Comparison of ENCODE assay signal across 8 cellular contexts in the genomic region with DNA sequence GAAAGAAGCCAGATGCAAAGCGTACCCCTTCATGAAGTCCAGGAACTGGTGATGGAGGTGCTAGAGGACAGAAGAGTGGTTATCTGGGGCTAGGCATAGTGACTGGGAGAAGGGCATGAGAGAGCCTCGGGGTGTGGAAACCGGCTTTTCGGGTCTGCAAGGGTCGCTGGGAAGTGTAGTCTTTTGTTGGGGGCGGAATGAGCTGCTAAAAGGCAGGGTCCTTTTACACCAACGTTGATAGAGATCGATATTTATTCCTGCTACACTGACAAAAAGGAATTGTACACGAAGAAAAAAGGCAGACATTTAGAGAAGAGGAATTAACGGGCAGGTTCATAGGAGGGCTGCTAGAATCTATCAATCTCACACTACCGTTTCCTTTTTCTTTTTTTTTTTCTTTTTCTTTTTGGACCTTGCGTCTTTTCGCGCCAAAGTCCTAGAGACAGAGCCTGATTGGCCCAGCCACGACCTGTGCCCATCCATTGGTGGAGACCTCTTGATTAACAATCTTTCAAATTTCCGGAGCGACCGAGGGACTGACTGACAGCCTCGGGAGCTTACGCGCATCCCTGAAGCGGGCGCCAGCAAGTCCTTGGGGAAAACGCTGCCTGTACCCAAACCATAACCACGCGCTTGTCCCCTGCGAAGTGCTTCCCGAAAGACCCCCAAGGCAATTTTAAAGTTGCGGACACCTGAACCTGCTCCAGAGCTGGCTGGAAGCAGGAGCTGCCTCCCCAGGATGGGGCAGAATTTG. TPM values are rescaled to one million over a fixed set of nuclear protein-coding genes. Genes with fewer than 3 reads are reported as not detected.
DNase-seq lines count a peak whose midpoint lies in the region; ATAC-seq and TF ChIP-seq lines count a peak whose summit lies in the region.

No MANE protein-coding gene starts in this region.

- H3K27me3 Mint-ChIP-seq in stimulated activated memory B cell treated with anti-CD40 and anti-IgM and Interleukin-4, amounts not matched to agents 10 μg/mL and 1 μg/mL and 100 μg/mL, for 72 hours: no peaks in the 10 kb centered on the region

- TF ChIP-seq CTCF in OCI-LY1 (IDR thresholded peaks at IDR 0.05; ENCODE audit: low read length): no peak

- H3K36me3 ChIP-seq in HUES48 (ENCODE audit: control insufficient read depth, insufficient read depth, low read length) (no peaks in the 10 kb centered on the region), OCI-LY1 (ENCODE audit: insufficient read depth, low read length) (no peaks in the 10 kb centered on the region), esophagus (ENCODE audit: control insufficient read depth in 2 of 2, insufficient read depth in 2 of 2, low read length in 1 of 2) (no peaks in the 10 kb centered on the region)

- peaks cover 17% of the 10 kb centered on the region for H3K4me1 Mint-ChIP-seq in stimulated activated memory B cell treated with anti-CD40 and anti-IgM and Interleukin-4, amounts not matched to agents 10 μg/mL and 1 μg/mL and 100 μg/mL, for 72 hours

- H3K27me3 ChIP-seq in HUES48 (ENCODE audit: control insufficient read depth, insufficient read depth, low read length) (no peaks in the 10 kb centered on the region), OCI-LY1 (ENCODE audit: insufficient read depth, low read length) (no peaks in the 10 kb centered on the region), esophagus (ENCODE audit: control insufficient read depth in 1 of 2, insufficient read depth in 2 of 2, low read length in 2 of 2) (no peaks in the 10 kb centered on the region)

- DNase-seq in DMS 273 (lab: John Stamatoyannopoulos, UW; ENCODE audit: unreplicated experiment): peak; percentile 93
- peak; percentile 79 for DNase-seq in activated CD8-positive, alpha-beta memory T cell treated with anti-CD3 and anti-CD28 coated beads, Interleukin-2, amount 50 U/mL, for 48 hours
- DNase-seq in myocyte (ENCODE audit: low read depth): peak; percentile 74

- H3K9me3 Mint-ChIP-seq in stimulated activated memory B cell treated with anti-CD40 and anti-IgM and Interleukin-4, amounts not matched to agents 10 μg/mL and 1 μg/mL and 100 μg/mL, for 72 hours: no peaks in the 10 kb centered on the region

- no peaks in the 10 kb centered on the region for H3K9me3 ChIP-seq in HUES48 (ENCODE audit: control insufficient read depth, insufficient read depth, low read length)
- no peaks in the 10 kb centered on the region for H3K9me3 ChIP-seq in OCI-LY1 (ENCODE audit: low read length)
- no peaks in the 10 kb centered on the region for H3K9me3 ChIP-seq in esophagus (ENCODE audit: control insufficient read depth in 2 of 2, insufficient read depth in 1 of 2, low read depth in 1 of 2, low read length in 1 of 2)

- peak overlapping the region; percentile 88 for H3K4me3 Mint-ChIP-seq in stimulated activated memory B cell treated with anti-CD40 and anti-IgM and Interleukin-4, amounts not matched to agents 10 μg/mL and 1 μg/mL and 100 μg/mL, for 72 hours

- no peaks in the 10 kb centered on the region for H3K9me2 ChIP-seq in OCI-LY1 (ENCODE audit: low read depth, low read length)

- H3K79me2 ChIP-seq in OCI-LY1 (ENCODE audit: insufficient read depth, low read length): no peaks in the 10 kb centered on the region

- no peaks in the 10 kb centered on the region for H4K20me1 ChIP-seq in OCI-LY1 (ENCODE audit: insufficient read depth, low read length)

- H3K27ac ChIP-seq in HUES48 (ENCODE audit: low read depth, low read length) (peak overlapping the region; percentile 88), OCI-LY1 (ENCODE audit: low read depth, low read length, poor library complexity, severe bottlenecking) (peak overlapping the region; percentile 70), esophagus (ENCODE audit: low read depth in 2 of 2, low read length in 1 of 2) (no peak overlapping the region)

- H3K9ac ChIP-seq in HUES48 (ENCODE audit: low read depth, low read length) (peak overlapping the region; percentile 98), OCI-LY1 (ENCODE audit: low read length) (peak overlapping the region; percentile 75)

- H3K4me2 ChIP-seq in OCI-LY1 (ENCODE audit: low read length): peak overlapping the region; percentile 88

- WGBS in esophagus, 2 donors: 1% methylated on average over 29 of the region's 29 CpGs

- H3K4me3 ChIP-seq in HUES48 (ENCODE audit: low read depth, low read length): peak overlapping the region; percentile 84
- peak overlapping the region; percentile 73 for H3K4me3 ChIP-seq in OCI-LY1 (ENCODE audit: low read depth, low read length, poor library complexity, severe bottlenecking)
- peak overlapping the region; percentile 37 to 43 for H3K4me3 ChIP-seq in esophagus (ENCODE audit: low read depth in 1 of 2, low read length in 2 of 2)

- H3F3A ChIP-seq in OCI-LY1 (ENCODE audit: insufficient read depth, low read length): no peaks in the 10 kb centered on the region

- peak overlapping the region; percentile 93 for H2AFZ ChIP-seq in OCI-LY1 (ENCODE audit: low read length)

- peak overlapping the region; percentile 77 for H3K27ac Mint-ChIP-seq in stimulated activated memory B cell treated with anti-CD40 and anti-IgM and Interleukin-4, amounts not matched to agents 10 μg/mL and 1 μg/mL and 100 μg/mL, for 72 hours

- ATAC-seq in GM21447 (IDR thresholded peaks at IDR 0.05; ENCODE audit: unreplicated experiment): peak; percentile 95
- ATAC-seq in stimulated activated memory B cell treated with anti-CD40 and anti-IgM and Interleukin-4, amounts not matched to agents 10 μg/mL and 1 μg/mL and 100 μg/mL, for 72 hours: peak; percentile 99

- no peaks in the 10 kb centered on the region for H3K36me3 Mint-ChIP-seq in stimulated activated memory B cell treated with anti-CD40 and anti-IgM and Interleukin-4, amounts not matched to agents 10 μg/mL and 1 μg/mL and 100 μg/mL, for 72 hours

- no peaks in the 10 kb centered on the region for H3K4me1 ChIP-seq in HUES48 (ENCODE audit: control insufficient read depth, insufficient read depth, low read length)
- H3K4me1 ChIP-seq in OCI-LY1 (ENCODE audit: insufficient read depth, low read length, severe bottlenecking): peaks cover 14% of the 10 kb centered on the region
- H3K4me1 ChIP-seq in esophagus (ENCODE audit: control insufficient read depth in 2 of 2, insufficient read depth in 2 of 2, low read length in 1 of 2): no peaks in the 10 kb centered on the region

RNA-seq across cellular contexts. Expression of a gene that starts 27.7 kb away (rescaled TPM):
- 10 to 100 TPM; 18.8 to 19.4 TPM for polyA plus RNA-seq in esophagus
- 22.0 and 38.3 TPM in 2 replicates for total RNA-seq in myocyte
- 31.4 TPM for polyA plus RNA-seq in myocyte (2012)

RNA-seq across cellular contexts. Expression of a gene that starts 56.3 kb away (rescaled TPM):
- polyA plus RNA-seq in esophagus: 10 to 100 TPM; 19.6 to 29.9 TPM
- total RNA-seq in myocyte: 268 and 312 TPM in 2 replicates
- 169 TPM for polyA plus RNA-seq in myocyte (2012)

Comparison
In these comparisons a context has a peak if more than half of its experiments do, and no peak if none do; other contexts are left out.
1. H3K27ac ChIP-seq: peak in HUES48 (single experiment) and OCI-LY1 (single experiment); none in esophagus (0 of 2).
2. Peak in every context shown above with its lines, with median percentiles within 50 percentile points of each other: DNase-seq and H3K4me3 ChIP-seq.